22 cellular contexts compared by ENCODE assay signal in the genomic region with DNA sequence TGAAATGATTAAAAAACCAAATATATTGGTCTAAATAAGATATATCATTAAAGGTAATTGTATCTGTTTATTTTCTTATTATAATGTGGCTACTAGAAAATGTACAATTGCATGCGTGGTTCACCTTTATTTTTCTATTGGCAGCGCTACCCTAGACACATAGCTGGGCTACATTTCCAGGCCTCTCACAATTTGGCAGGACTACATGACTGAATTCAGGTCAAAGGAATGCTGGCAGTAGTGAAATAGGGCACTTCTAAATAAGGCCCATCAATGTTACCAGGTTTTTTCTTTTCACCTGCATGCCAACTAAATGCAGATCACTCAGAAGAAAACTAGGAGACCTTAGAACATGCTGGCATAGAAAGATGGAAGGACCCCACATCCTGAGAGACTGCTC.
"Had no signal": no experiment of that assay in that cellular context is flagged by ENCODE, and none has a peak within 500 bp of the region (broad histone marks: within the 10 kb centered on the region; RNA-seq: fewer than 3 reads in every experiment).

No MANE protein-coding gene starts in this region.

- H3K4me3 Mint-ChIP-seq: memory B cell; natural killer cell; neural crest cell; stimulated activated naive B cell treated with anti-CD40 and anti-IgM and Interleukin-4, amounts not matched to agents 10 μg/mL and 1 μg/mL and 100 μg/mL, for 72 hours; stimulated activated naive CD8-positive, alpha-beta T cell treated with anti-CD3 and anti-CD28 coated beads, Interleukin-15, Interleukin-2, amounts not matched to agents 100 ng/mL and 50 ng/mL, for 24 hours had no signal

- H3K27me3 Mint-ChIP-seq: memory B cell; stimulated activated naive B cell treated with anti-CD40 and anti-IgM and Interleukin-4, amounts not matched to agents 10 μg/mL and 1 μg/mL and 100 μg/mL, for 72 hours; stimulated activated naive CD8-positive, alpha-beta T cell treated with anti-CD3 and anti-CD28 coated beads, Interleukin-15, Interleukin-2, amounts not matched to agents 100 ng/mL and 50 ng/mL, for 24 hours had no signal

- ATAC-seq: natural killer cell; pancreas; right lobe of liver; stimulated activated naive B cell treated with anti-CD40 and anti-IgM and Interleukin-4, amounts not matched to agents 10 μg/mL and 1 μg/mL and 100 μg/mL, for 72 hours had no signal

- H3K27ac Mint-ChIP-seq: memory B cell; natural killer cell; stimulated activated naive B cell treated with anti-CD40 and anti-IgM and Interleukin-4, amounts not matched to agents 10 μg/mL and 1 μg/mL and 100 μg/mL, for 72 hours; stimulated activated naive CD8-positive, alpha-beta T cell treated with anti-CD3 and anti-CD28 coated beads, Interleukin-15, Interleukin-2, amounts not matched to agents 100 ng/mL and 50 ng/mL, for 24 hours had no signal

- H3K4me3 ChIP-seq: coronary artery, esophagus muscularis mucosa, hepatocyte, lung, pancreas, right lobe of liver, transverse colon, vagina had no signal

- H3K36me3 ChIP-seq: esophagus muscularis mucosa, neutrophil, pancreas, right lobe of liver, transverse colon, vagina had no signal

- H3K36me3 Mint-ChIP-seq: memory B cell; stimulated activated naive B cell treated with anti-CD40 and anti-IgM and Interleukin-4, amounts not matched to agents 10 μg/mL and 1 μg/mL and 100 μg/mL, for 72 hours had no signal

- H3K27ac ChIP-seq: coronary artery, esophagus muscularis mucosa, hepatocyte, neutrophil, pancreas, right lobe of liver, transverse colon, vagina had no signal

- H3K4me1 Mint-ChIP-seq: memory B cell; natural killer cell; stimulated activated naive B cell treated with anti-CD40 and anti-IgM and Interleukin-4, amounts not matched to agents 10 μg/mL and 1 μg/mL and 100 μg/mL, for 72 hours had no signal

- H3K4me1 ChIP-seq: pancreas, right lobe of liver, vagina had no signal

- H3K9me3 ChIP-seq: esophagus muscularis mucosa, neutrophil, pancreas, right lobe of liver, transverse colon, vagina had no signal

- DNase-seq: dermis blood vessel endothelial cell; effector memory CD4-positive, alpha-beta T cell; foreskin melanocyte; left cardiac atrium; natural killer cell; pancreas; retina; right lobe of liver; small intestine; stimulated activated CD4-positive, alpha-beta T cell treated with anti-CD3 and anti-CD28 coated beads, Interleukin-15, amount 100 ng/mL, for 24 hours; stimulated activated CD4-positive, alpha-beta T cell treated with anti-CD3 and anti-CD28 coated beads, Interleukin-2, amount 100 ng/mL, for 48 hours; stimulated activated naive B cell treated with anti-CD40 and anti-IgM and Interleukin-4, amounts not matched to agents 10 μg/mL and 1 μg/mL and 100 μg/mL, for 72 hours; transverse colon had no signal

- H3K27me3 ChIP-seq: esophagus muscularis mucosa, hepatocyte, neutrophil, pancreas, transverse colon, vagina had no signal
